In genomic region chr12:67077617-67078016, GRCh38 we compare ENCODE assay signal across 19 cellular contexts.
DNase-seq lines count a peak whose midpoint lies in the region; ATAC-seq, FAIRE-seq and TF ChIP-seq lines count a peak whose summit lies in the region.
"Had no signal": no experiment of that assay in that cellular context is flagged by ENCODE, and none has a peak within 500 bp of the region (broad histone marks: within the 10 kb centered on the region; RNA-seq: fewer than 3 reads in every experiment).

No MANE protein-coding gene starts in this region.

- H3K4me1 ChIP-seq in KMS-11 (ENCODE audit: low read depth, poor library complexity, severe bottlenecking) (peaks cover 5% of the 10 kb centered on the region), mammary epithelial cell (ENCODE audit: insufficient read depth, low read length) (peaks cover 43% of the 10 kb centered on the region), Peyer's patch (no peaks in the 10 kb centered on the region), HepG2 (ENCODE audit: insufficient read depth, low read length) (no peaks in the 10 kb centered on the region)

- H3K9ac ChIP-seq in KMS-11 (no peak overlapping the region), mammary epithelial cell (ENCODE audit: insufficient read depth, low read length) (no peak overlapping the region), HepG2 (ENCODE audit: insufficient read depth, low read depth, low read length) (no peak overlapping the region)

- 0% methylated on average over 1 of the region's 1 CpG for WGBS in mammary epithelial cell (ENCODE audit: low coverage, missing lambda C conversion rate)
- 2% methylated on average over 1 of the region's 1 CpG for WGBS in HepG2 (ENCODE audit: low lambda C conversion rate)

- DNase-seq in COLO829 (ENCODE audit: low spot score) (peak; percentile 41), mammary epithelial cell (peak; percentile 91), kidney glomerular epithelial cell (lab: John Stamatoyannopoulos, UW) (peak; percentile 76), Peyer's patch (no peak), HepG2 (ENCODE audit: low spot score) (no peak), DMS153 treated with DMSO at 0.1 percent for 48 hours (lab: John Stamatoyannopoulos, UW; ENCODE audit: unreplicated experiment) (no peak)
- DNase-seq: activated CD4-positive, alpha-beta memory T cell treated with anti-CD3 and anti-CD28 coated beads, Interleukin-2, amount 10 ng/mL, durations not matched to agents 7 days and 5 days; activated effector memory CD4-positive, alpha-beta T cell treated with Interleukin-2 at 50 U/mL for 16 hours; effector CD8-positive, alpha-beta T cell; glutamatergic neuron; kidney; mucosa of descending colon; NCI-H1092 treated with DMSO at 0.1 percent for 48 hours; NCI-H2171; stimulated activated naive CD4-positive, alpha-beta T cell treated with Interleukin-2 at 50 U/mL for 16 hours had no signal

- H3K9me3 ChIP-seq in mammary epithelial cell (replicated peaks; ENCODE audit: insufficient read depth, low read length) (no peaks in the 10 kb centered on the region), Peyer's patch (no peaks in the 10 kb centered on the region), HepG2 (ENCODE audit: low read length) (no peaks in the 10 kb centered on the region)
- H3K9me3 ChIP-seq: mucosa of descending colon had no signal

- no peak for ATAC-seq in GM18873 (IDR thresholded peaks at IDR 0.05; ENCODE audit: low FRiP score, unreplicated experiment)
- no peak for ATAC-seq in HepG2
- ATAC-seq: HCT116, mucosa of descending colon had no signal

- POLR2A ChIA-PET in HepG2 (lab: Yijun Ruan, JAX) = no interaction called here

- TF ChIP-seq POLR2A in Peyer's patch (IDR thresholded peaks at IDR 0.05) (no peak), HepG2 (IDR thresholded peaks at IDR 0.05; ENCODE audit: insufficient read depth in 1 of 2, low read depth in 2 of 2, low read length in 2 of 2) (no peak)

- TF ChIP-seq CTCF in KMS-11 (conservative IDR thresholded peaks at IDR 0.05; ENCODE audit: low read depth, low read length) (no peak), mammary epithelial cell (conservative IDR thresholded peaks at IDR 0.05 in 1 of 2, IDR thresholded peaks at IDR 0.05 in 1 of 2; ENCODE audit: extremely low read depth in 1 of 2, insufficient read depth in 1 of 2, low read depth in 1 of 2, low read length in 2 of 2) (no peak), Peyer's patch (IDR thresholded peaks at IDR 0.05) (no peak), HepG2 (CRISPR knock-in tag; IDR thresholded peaks at IDR 0.05) (no peak)

- TF ChIP-seq RAD21 in HepG2 (CRISPR knock-in tag; IDR thresholded peaks at IDR 0.05) = no peak

- no peak overlapping the region for H3K27ac ChIP-seq in KMS-11
- H3K27ac ChIP-seq in mammary epithelial cell (ENCODE audit: insufficient read depth, low read depth, low read length) = peak overlapping the region; percentile 54
- H3K27ac ChIP-seq in Peyer's patch = no peak overlapping the region
- no peak overlapping the region for H3K27ac ChIP-seq in HepG2 (ENCODE audit: extremely low read length, insufficient read depth, low read length)

- H3K27me3 ChIP-seq in KMS-11 (ENCODE audit: insufficient read depth, low read depth) (no peaks in the 10 kb centered on the region), mammary epithelial cell (ENCODE audit: insufficient read depth, low read length) (no peaks in the 10 kb centered on the region), Peyer's patch (no peaks in the 10 kb centered on the region), HepG2 (ENCODE audit: control insufficient read depth in 1 of 2, insufficient read depth in 2 of 2, low read length in 2 of 2) (no peaks in the 10 kb centered on the region)

- BruUV-seq in mammary epithelial cell (replicated peaks; lab: Mats Ljungman, UMichigan) (no TSS peak), HepG2 (replicated peaks; lab: Mats Ljungman, UMichigan) (no TSS peak)

- CTCF ChIA-PET in mammary epithelial cell (lab: Charles Lee; ENCODE audit: low non-redundant PET) (no interaction called here), HepG2 (lab: Yijun Ruan, JAX; ENCODE audit: low intra/inter-chr PET ratio, low total read pairs) (no interaction called here)

- H2AFZ ChIP-seq in KMS-11 (ENCODE audit: low read depth) = no peak overlapping the region
- H2AFZ ChIP-seq in mammary epithelial cell (ENCODE audit: low read depth, low read length) = no peak overlapping the region
- H2AFZ ChIP-seq in HepG2 (ENCODE audit: low read length) = no peak overlapping the region

- H3K4me3 ChIP-seq in KMS-11 (IDR thresholded peaks at IDR 0.05; ENCODE audit: insufficient read depth, low read depth, low read length) = no peak overlapping the region
- no peak overlapping the region for H3K4me3 ChIP-seq in mammary epithelial cell (replicated peaks in 1 of 3; ENCODE audit: insufficient read depth in 1 of 3, low read depth in 2 of 3, low read length in 3 of 3)
- H3K4me3 ChIP-seq in Peyer's patch = no peak overlapping the region
- no peak overlapping the region for H3K4me3 ChIP-seq in HepG2 (replicated peaks in 1 of 3; ENCODE audit: insufficient read depth in 1 of 3, low read depth in 2 of 3, low read length in 3 of 3)
- H3K4me3 ChIP-seq: mucosa of descending colon had no signal

- no peaks in the 10 kb centered on the region; the same call in 1 of the 2 replicates for H4K20me1 ChIP-seq in KMS-11 (ENCODE audit: insufficient read depth)
- H4K20me1 ChIP-seq in mammary epithelial cell (ENCODE audit: insufficient read depth, low read length) = no peaks in the 10 kb centered on the region
- no peaks in the 10 kb centered on the region for H4K20me1 ChIP-seq in HepG2 (ENCODE audit: insufficient read depth, low read length)

- in situ Hi-C loops in mammary epithelial cell (cut with MboI; ENCODE audit: low sequenced_read_pairs in 2 of 2) (no loop called here), HepG2 (cut with HindIII; ENCODE audit: extremely low pct_ligation_motif_present, low pct_unique_long_range_greater_than_20kb) (no loop called here)

- TF ChIP-seq EP300 in HepG2 (IDR thresholded peaks at IDR 0.05; ENCODE audit: low read depth in 2 of 2, low read length in 2 of 2) (no peak), HepG2 (CRISPR knock-in tag; IDR thresholded peaks at IDR 0.05; ENCODE audit: borderline replicate concordance) (no peak)

- intact Hi-C loops in mammary epithelial cell (cut with micrococcal nuclease) = no loop called here
- intact Hi-C loops in HepG2 (cut with micrococcal nuclease; ENCODE audit: unreplicated experiment) = no loop called here

- 0 out of 2 replicates have a peak overlapping the region, but pooled peaks have one; percentile 1 for H3K4me2 ChIP-seq in KMS-11
- peak overlapping the region; percentile 67 for H3K4me2 ChIP-seq in mammary epithelial cell (ENCODE audit: insufficient read depth, low read depth, low read length)
- H3K4me2 ChIP-seq in HepG2 (ENCODE audit: low read depth, low read length) = no peak overlapping the region

- no peak for FAIRE-seq in HepG2 (lab: Jason Lieb, UNC)
- FAIRE-seq: TTC549 had no signal

- dilution Hi-C loops in mammary epithelial cell (cut with HindIII; ENCODE audit: low sequenced_read_pairs) = no loop called here

- no peaks in the 10 kb centered on the region for H3K79me2 ChIP-seq in KMS-11 (ENCODE audit: insufficient read depth, low read depth)
- H3K79me2 ChIP-seq in mammary epithelial cell (ENCODE audit: insufficient read depth, low read length) = no peaks in the 10 kb centered on the region
- no peaks in the 10 kb centered on the region for H3K79me2 ChIP-seq in HepG2 (ENCODE audit: insufficient read depth, low read length)

- no peaks in the 10 kb centered on the region for H3K36me3 ChIP-seq in KMS-11 (ENCODE audit: insufficient read depth)
- H3K36me3 ChIP-seq in mammary epithelial cell (ENCODE audit: insufficient read depth, low read length) = no peaks in the 10 kb centered on the region
- no peaks in the 10 kb centered on the region for H3K36me3 ChIP-seq in Peyer's patch
- no peaks in the 10 kb centered on the region for H3K36me3 ChIP-seq in HepG2 (replicated peaks in 1 of 2; ENCODE audit: control insufficient read depth in 1 of 2, insufficient read depth in 2 of 2, low read length in 2 of 2)

TF ChIP-seq in HepG2, 621 proteins besides CTCF, POLR2A, EP300 and RAD21 (continues in another document):
- no peak for TF ChIP-seq ZFP1 (CRISPR knock-in tag; IDR thresholded peaks at IDR 0.05)
- TF ChIP-seq THRA (CRISPR knock-in tag; IDR thresholded peaks at IDR 0.05; ENCODE audit: borderline replicate concordance) = no peak
- no peak for TF ChIP-seq MXD3 (CRISPR knock-in tag; IDR thresholded peaks at IDR 0.05)
- TF ChIP-seq, protein P1, sequence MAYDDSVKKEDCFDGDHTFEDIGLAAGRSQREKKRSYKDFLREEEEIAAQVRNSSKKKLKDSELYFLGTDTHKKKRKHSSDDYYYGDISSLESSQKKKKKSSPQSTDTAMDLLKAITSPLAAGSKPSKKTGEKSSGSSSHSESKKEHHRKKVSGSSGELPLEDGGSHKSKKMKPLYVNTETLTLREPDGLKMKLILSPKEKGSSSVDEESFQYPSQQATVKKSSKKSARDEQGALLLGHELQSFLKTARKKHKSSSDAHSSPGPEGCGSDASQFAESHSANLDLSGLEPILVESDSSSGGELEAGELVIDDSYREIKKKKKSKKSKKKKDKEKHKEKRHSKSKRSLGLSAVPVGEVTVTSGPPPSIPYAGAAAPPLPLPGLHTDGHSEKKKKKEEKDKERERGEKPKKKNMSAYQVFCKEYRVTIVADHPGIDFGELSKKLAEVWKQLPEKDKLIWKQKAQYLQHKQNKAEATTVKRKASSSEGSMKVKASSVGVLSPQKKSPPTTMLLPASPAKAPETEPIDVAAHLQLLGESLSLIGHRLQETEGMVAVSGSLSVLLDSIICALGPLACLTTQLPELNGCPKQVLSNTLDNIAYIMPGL (CRISPR knock-in tag; IDR thresholded peaks at IDR 0.05; ENCODE audit: borderline replicate concordance in 1 of 2, low read depth in 1 of 2) = no peak
- TF ChIP-seq SATB2 (CRISPR knock-in tag; IDR thresholded peaks at IDR 0.05) = no peak
- TF ChIP-seq ZNF746 (CRISPR knock-in tag; IDR thresholded peaks at IDR 0.05) = no peak
- TF ChIP-seq RBM39 (IDR thresholded peaks at IDR 0.05; ENCODE audit: low read depth, low read length, poor library complexity, severe bottlenecking) = no peak
- no peak for TF ChIP-seq ZNF83 (CRISPR knock-in tag; IDR thresholded peaks at IDR 0.05; ENCODE audit: borderline replicate concordance)

Comparison
In these comparisons a context has a peak if more than half of its experiments do, and no peak if none do; other contexts are left out.
1. DNase-seq: peak in COLO829 (single experiment), mammary epithelial cell (single experiment) and kidney glomerular epithelial cell (single experiment); none in Peyer's patch (0 of 3), HepG2 (single experiment) and DMS153 treated with DMSO at 0.1 percent for 48 hours (single experiment).